In the genomic region with DNA sequence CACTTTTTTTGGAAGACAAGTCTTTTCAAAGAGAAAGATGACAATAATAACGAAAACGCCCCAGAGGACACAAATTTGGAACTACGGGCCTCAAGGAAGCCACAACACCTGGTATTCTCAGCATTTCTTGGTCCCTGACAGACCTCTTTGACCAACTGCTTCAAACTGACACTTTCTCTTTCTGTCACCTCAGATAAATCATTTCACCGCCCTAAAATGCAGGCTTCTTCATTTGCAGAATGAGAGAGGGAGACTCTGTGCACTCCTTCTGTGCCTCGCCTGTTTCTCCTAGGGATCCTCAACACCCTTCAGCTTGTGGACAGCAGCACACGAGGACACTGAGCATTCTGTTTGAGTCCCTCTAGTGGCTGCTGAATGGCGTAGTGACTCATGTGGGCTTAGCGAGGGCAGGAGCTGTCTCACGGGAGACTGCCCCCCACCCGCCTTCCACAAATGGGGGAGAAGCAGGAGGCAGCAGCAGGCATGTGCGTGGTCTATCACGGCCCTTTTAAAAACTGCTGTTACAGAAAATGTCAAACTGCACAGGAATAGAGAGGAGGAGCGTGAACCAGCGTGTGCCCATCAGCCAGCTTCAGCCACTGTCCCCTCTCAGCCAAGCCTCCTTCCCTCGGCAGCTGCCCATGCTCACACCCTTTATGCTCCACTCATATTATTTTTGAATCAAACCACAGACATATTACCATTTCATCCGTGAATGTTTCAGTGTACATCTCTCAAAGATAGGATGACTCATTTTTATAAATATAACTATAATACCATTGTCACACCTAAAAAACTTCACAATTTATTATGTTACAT, we compare ENCODE assay signal across 8 cellular contexts.
DNase-seq lines count a peak whose midpoint lies in the region; ATAC-seq and TF ChIP-seq lines count a peak whose summit lies in the region.

No MANE protein-coding gene starts in this region.

- H3K4me3 ChIP-seq in WI38 (ENCODE audit: low read depth, low read length) (no peak overlapping the region), coronary artery (no peak overlapping the region)

- ATAC-seq in GM21360 (IDR thresholded peaks at IDR 0.05; ENCODE audit: unreplicated experiment) (peak; percentile 36), HG03460 (IDR thresholded peaks at IDR 0.05; ENCODE audit: unreplicated experiment) (peak; percentile 58)

- DNase-seq in DMS 273 (lab: John Stamatoyannopoulos, UW; ENCODE audit: unreplicated experiment) (peak; percentile 49), DMS 273 treated with DMSO at 0.1 percent for 48 hours (lab: John Stamatoyannopoulos, UW) (no peak), inferior parietal cortex (ENCODE audit: extremely low spot score) (peak; percentile 66), coronary artery (ENCODE audit: low spot score) (no peak), T-helper 9 cell (no peak)

- TF ChIP-seq CTCF in WI38 (IDR thresholded peaks at IDR 0.05; ENCODE audit: low read depth, low read length) (peak; percentile 60), coronary artery (IDR thresholded peaks at IDR 0.05) (no peak)

- H3K27ac ChIP-seq in coronary artery, result no peak overlapping the region

Comparison
In these comparisons a context has a peak if more than half of its experiments do, and no peak if none do; other contexts are left out.
1. DNase-seq: peak in DMS 273 (single experiment) and inferior parietal cortex (single experiment); none in DMS 273 treated with DMSO at 0.1 percent for 48 hours (single experiment), coronary artery (single experiment) and T-helper 9 cell (single experiment).